ENCODE assay signal across 2 cellular contexts in genomic region chr10:3891396-3891795, GRCh38.
TF ChIP-seq lines count a peak whose summit lies in the region.

No MANE protein-coding gene starts in this region.

TF ChIP-seq in IMR-90, 13 proteins besides CTCF, POLR2A, EP300 and RAD21:
- TF ChIP-seq BHLHE40 (IDR thresholded peaks at IDR 0.05; ENCODE audit: low read depth, low read length): no peak
- no peak for TF ChIP-seq MAFK (IDR thresholded peaks at IDR 0.05; ENCODE audit: low read depth, low read length)
- no peak for TF ChIP-seq SMC3 (IDR thresholded peaks at IDR 0.05; ENCODE audit: low read depth, low read length)
- no peak for TF ChIP-seq NFE2L2 (IDR thresholded peaks at IDR 0.05; ENCODE audit: low read depth, low read length)
- no peak for TF ChIP-seq RFX5 (IDR thresholded peaks at IDR 0.05; ENCODE audit: low read depth, low read length)
- no peak for TF ChIP-seq MXI1 (IDR thresholded peaks at IDR 0.05; ENCODE audit: borderline replicate concordance, low read depth, low read length)
- TF ChIP-seq FOS (IDR thresholded peaks at IDR 0.05; ENCODE audit: low read depth, low read length): no peak
- TF ChIP-seq CEBPB (IDR thresholded peaks at IDR 0.05; ENCODE audit: low read depth, low read length): no peak
- TF ChIP-seq ELK1 (IDR thresholded peaks at IDR 0.05; ENCODE audit: borderline replicate concordance, low read depth, low read length): no peak
- no peak for TF ChIP-seq RCOR1 (IDR thresholded peaks at IDR 0.05; ENCODE audit: insufficient replicate concordance, low read length)
- no peak for TF ChIP-seq MAZ (IDR thresholded peaks at IDR 0.05; ENCODE audit: borderline replicate concordance, low read depth, low read length)
- TF ChIP-seq USF2 (IDR thresholded peaks at IDR 0.05; ENCODE audit: low read depth, low read length): no peak
- TF ChIP-seq CHD1 (IDR thresholded peaks at IDR 0.05; ENCODE audit: low read depth, low read length): no peak

TF ChIP-seq in SK-N-SH treated with all-trans-retinoic acid at 6 μM for 48 hours, 23 proteins besides CTCF, POLR2A, EP300 and RAD21:
- TF ChIP-seq PPARA (CRISPR knock-in tag; IDR thresholded peaks at IDR 0.05; ENCODE audit: borderline replicate concordance): no peak
- no peak for TF ChIP-seq ZNF70 (CRISPR knock-in tag; IDR thresholded peaks at IDR 0.05)
- no peak for TF ChIP-seq CSRNP3 (CRISPR knock-in tag; IDR thresholded peaks at IDR 0.05)
- no peak for TF ChIP-seq TCF4 (CRISPR knock-in tag; IDR thresholded peaks at IDR 0.05; ENCODE audit: borderline replicate concordance)
- no peak for TF ChIP-seq SNAI2 (CRISPR knock-in tag; IDR thresholded peaks at IDR 0.05)
- TF ChIP-seq ARNTL (CRISPR knock-in tag; IDR thresholded peaks at IDR 0.05; ENCODE audit: borderline replicate concordance, low read depth): no peak
- TF ChIP-seq ZFP30 (CRISPR knock-in tag; IDR thresholded peaks at IDR 0.05): no peak
- TF ChIP-seq BACH2 (CRISPR knock-in tag; IDR thresholded peaks at IDR 0.05; ENCODE audit: borderline replicate concordance): no peak
- TF ChIP-seq CREB5 (CRISPR knock-in tag; IDR thresholded peaks at IDR 0.05; ENCODE audit: low read depth): no peak
- TF ChIP-seq CSDC2 (CRISPR knock-in tag; IDR thresholded peaks at IDR 0.05): no peak
- TF ChIP-seq ESRRG (CRISPR knock-in tag; IDR thresholded peaks at IDR 0.05): no peak
- no peak for TF ChIP-seq PATZ1 (CRISPR knock-in tag; IDR thresholded peaks at IDR 0.05; ENCODE audit: borderline replicate concordance)
- TF ChIP-seq ZC3H10 (CRISPR knock-in tag; IDR thresholded peaks at IDR 0.05): no peak
- TF ChIP-seq ISL1 (CRISPR knock-in tag; IDR thresholded peaks at IDR 0.05): no peak
- no peak for TF ChIP-seq ZNF8 (CRISPR knock-in tag; IDR thresholded peaks at IDR 0.05)
- TF ChIP-seq GLIS3 (CRISPR knock-in tag; IDR thresholded peaks at IDR 0.05): no peak
- no peak for TF ChIP-seq TOX (CRISPR knock-in tag; IDR thresholded peaks at IDR 0.05; ENCODE audit: borderline replicate concordance)
- TF ChIP-seq RARB (CRISPR knock-in tag; IDR thresholded peaks at IDR 0.05): no peak
- no peak for TF ChIP-seq OSR1 (CRISPR knock-in tag; IDR thresholded peaks at IDR 0.05)
